3 cellular contexts compared by ENCODE assay signal in the genomic region with DNA sequence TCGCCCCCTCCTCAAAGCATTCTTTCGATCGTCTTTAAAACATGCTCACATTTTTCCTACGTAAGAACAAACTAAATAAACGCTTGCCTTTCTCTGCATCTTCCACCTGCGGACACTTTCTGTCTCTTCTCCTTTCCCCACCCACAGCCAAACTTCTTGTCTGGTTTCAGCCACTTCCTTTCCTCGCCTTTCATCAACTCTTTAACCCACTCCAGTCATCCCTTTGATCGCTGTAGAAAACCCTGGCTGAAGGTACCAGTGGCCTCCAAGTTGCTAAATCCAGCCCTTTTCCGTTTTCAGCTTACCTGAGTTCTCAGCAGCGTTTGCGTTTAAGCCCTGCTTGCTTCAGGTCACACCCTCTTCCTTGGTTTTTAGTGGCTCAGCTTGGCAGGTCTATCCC.
TF ChIP-seq lines count a peak whose summit lies in the region.

No MANE protein-coding gene starts in this region.

TF ChIP-seq in HCT116, 20 proteins besides CTCF, POLR2A, EP300 and RAD21 (continues in another document):
- TF ChIP-seq EZH2phosphoT487 (IDR thresholded peaks at IDR 0.05; ENCODE audit: borderline replicate concordance) (no peak), ZFX (IDR thresholded peaks at IDR 0.05) (no peak), ZBTB33 (IDR thresholded peaks at IDR 0.05; ENCODE audit: extremely low read depth, insufficient replicate concordance, low read length) (no peak), TCF7L2 (IDR thresholded peaks at IDR 0.05; ENCODE audit: borderline replicate concordance, extremely low read depth, insufficient read depth, insufficient read length) (no peak), POLR2AphosphoS5 (IDR thresholded peaks at IDR 0.05; ENCODE audit: low read depth, low read length) (no peak), CBX3 (IDR thresholded peaks at IDR 0.05; ENCODE audit: low read depth) (no peak), JUND (IDR thresholded peaks at IDR 0.05) (no peak), SRF (IDR thresholded peaks at IDR 0.05; ENCODE audit: low read depth) (no peak), CEBPB (IDR thresholded peaks at IDR 0.05; ENCODE audit: low read depth) (no peak), YY1 (IDR thresholded peaks at IDR 0.05; ENCODE audit: extremely low read depth, insufficient replicate concordance, low read depth, low read length) (no peak), SIN3A (IDR thresholded peaks at IDR 0.05; ENCODE audit: low read depth) (no peak), ATF3 (IDR thresholded peaks at IDR 0.05) (no peak), FOSL1 (IDR thresholded peaks at IDR 0.05; ENCODE audit: low read depth) (no peak)
- TF ChIP-seq, protein P1, sequence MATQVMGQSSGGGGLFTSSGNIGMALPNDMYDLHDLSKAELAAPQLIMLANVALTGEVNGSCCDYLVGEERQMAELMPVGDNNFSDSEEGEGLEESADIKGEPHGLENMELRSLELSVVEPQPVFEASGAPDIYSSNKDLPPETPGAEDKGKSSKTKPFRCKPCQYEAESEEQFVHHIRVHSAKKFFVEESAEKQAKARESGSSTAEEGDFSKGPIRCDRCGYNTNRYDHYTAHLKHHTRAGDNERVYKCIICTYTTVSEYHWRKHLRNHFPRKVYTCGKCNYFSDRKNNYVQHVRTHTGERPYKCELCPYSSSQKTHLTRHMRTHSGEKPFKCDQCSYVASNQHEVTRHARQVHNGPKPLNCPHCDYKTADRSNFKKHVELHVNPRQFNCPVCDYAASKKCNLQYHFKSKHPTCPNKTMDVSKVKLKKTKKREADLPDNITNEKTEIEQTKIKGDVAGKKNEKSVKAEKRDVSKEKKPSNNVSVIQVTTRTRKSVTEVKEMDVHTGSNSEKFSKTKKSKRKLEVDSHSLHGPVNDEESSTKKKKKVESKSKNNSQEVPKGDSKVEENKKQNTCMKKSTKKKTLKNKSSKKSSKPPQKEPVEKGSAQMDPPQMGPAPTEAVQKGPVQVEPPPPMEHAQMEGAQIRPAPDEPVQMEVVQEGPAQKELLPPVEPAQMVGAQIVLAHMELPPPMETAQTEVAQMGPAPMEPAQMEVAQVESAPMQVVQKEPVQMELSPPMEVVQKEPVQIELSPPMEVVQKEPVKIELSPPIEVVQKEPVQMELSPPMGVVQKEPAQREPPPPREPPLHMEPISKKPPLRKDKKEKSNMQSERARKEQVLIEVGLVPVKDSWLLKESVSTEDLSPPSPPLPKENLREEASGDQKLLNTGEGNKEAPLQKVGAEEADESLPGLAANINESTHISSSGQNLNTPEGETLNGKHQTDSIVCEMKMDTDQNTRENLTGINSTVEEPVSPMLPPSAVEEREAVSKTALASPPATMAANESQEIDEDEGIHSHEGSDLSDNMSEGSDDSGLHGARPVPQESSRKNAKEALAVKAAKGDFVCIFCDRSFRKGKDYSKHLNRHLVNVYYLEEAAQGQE (IDR thresholded peaks at IDR 0.05; ENCODE audit: low read depth) = no peak
- TF ChIP-seq, protein P2, sequence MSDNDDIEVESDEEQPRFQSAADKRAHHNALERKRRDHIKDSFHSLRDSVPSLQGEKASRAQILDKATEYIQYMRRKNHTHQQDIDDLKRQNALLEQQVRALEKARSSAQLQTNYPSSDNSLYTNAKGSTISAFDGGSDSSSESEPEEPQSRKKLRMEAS (IDR thresholded peaks at IDR 0.05) = no peak

TF ChIP-seq in SK-N-SH treated with all-trans-retinoic acid at 6 μM for 48 hours, 23 proteins besides CTCF, POLR2A, EP300 and RAD21:
- no peak for TF ChIP-seq CSRNP3 (CRISPR knock-in tag; IDR thresholded peaks at IDR 0.05)
- TF ChIP-seq CREB5 (CRISPR knock-in tag; IDR thresholded peaks at IDR 0.05; ENCODE audit: low read depth) = no peak
- TF ChIP-seq BACH2 (CRISPR knock-in tag; IDR thresholded peaks at IDR 0.05; ENCODE audit: borderline replicate concordance) = no peak
- TF ChIP-seq ZNF565 (CRISPR knock-in tag; conservative IDR thresholded peaks at IDR 0.05; ENCODE audit: low read depth) = no peak
- TF ChIP-seq ZNF8 (CRISPR knock-in tag; IDR thresholded peaks at IDR 0.05) = no peak
- TF ChIP-seq, protein P3, sequence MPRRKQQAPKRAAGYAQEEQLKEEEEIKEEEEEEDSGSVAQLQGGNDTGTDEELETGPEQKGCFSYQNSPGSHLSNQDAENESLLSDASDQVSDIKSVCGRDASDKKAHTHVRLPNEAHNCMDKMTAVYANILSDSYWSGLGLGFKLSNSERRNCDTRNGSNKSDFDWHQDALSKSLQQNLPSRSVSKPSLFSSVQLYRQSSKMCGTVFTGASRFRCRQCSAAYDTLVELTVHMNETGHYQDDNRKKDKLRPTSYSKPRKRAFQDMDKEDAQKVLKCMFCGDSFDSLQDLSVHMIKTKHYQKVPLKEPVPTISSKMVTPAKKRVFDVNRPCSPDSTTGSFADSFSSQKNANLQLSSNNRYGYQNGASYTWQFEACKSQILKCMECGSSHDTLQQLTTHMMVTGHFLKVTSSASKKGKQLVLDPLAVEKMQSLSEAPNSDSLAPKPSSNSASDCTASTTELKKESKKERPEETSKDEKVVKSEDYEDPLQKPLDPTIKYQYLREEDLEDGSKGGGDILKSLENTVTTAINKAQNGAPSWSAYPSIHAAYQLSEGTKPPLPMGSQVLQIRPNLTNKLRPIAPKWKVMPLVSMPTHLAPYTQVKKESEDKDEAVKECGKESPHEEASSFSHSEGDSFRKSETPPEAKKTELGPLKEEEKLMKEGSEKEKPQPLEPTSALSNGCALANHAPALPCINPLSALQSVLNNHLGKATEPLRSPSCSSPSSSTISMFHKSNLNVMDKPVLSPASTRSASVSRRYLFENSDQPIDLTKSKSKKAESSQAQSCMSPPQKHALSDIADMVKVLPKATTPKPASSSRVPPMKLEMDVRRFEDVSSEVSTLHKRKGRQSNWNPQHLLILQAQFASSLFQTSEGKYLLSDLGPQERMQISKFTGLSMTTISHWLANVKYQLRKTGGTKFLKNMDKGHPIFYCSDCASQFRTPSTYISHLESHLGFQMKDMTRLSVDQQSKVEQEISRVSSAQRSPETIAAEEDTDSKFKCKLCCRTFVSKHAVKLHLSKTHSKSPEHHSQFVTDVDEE (CRISPR knock-in tag; IDR thresholded peaks at IDR 0.05) = no peak
- TF ChIP-seq TOX (CRISPR knock-in tag; IDR thresholded peaks at IDR 0.05; ENCODE audit: borderline replicate concordance) = no peak
- no peak for TF ChIP-seq TCF4 (CRISPR knock-in tag; IDR thresholded peaks at IDR 0.05; ENCODE audit: borderline replicate concordance)
TF ChIP-seq in SK-N-SH treated with all-trans-retinoic acid at 6 μM for 48 hours: peak in this region for 0.

TF ChIP-seq in H1, 55 proteins besides CTCF, POLR2A, EP300 and RAD21:
- TF ChIP-seq RBBP5 (IDR thresholded peaks at IDR 0.05; ENCODE audit: borderline replicate concordance, low read depth, low read length) (no peak), CREB1 (IDR thresholded peaks at IDR 0.05) (no peak), RFX5 (IDR thresholded peaks at IDR 0.05; ENCODE audit: borderline replicate concordance, low read depth, low read length) (no peak), BRCA1 (IDR thresholded peaks at IDR 0.05; ENCODE audit: low read depth, low read length) (no peak), GTF2F1 (IDR thresholded peaks at IDR 0.05; ENCODE audit: borderline replicate concordance, low read depth, low read length) (no peak), SP1 (IDR thresholded peaks at IDR 0.05; ENCODE audit: low read depth, low read length) (no peak), KDM4A (IDR thresholded peaks at IDR 0.05; ENCODE audit: low read depth, low read length, severe bottlenecking) (no peak), TCF12 (IDR thresholded peaks at IDR 0.05; ENCODE audit: low read depth, low read length) (no peak), NRF1 (IDR thresholded peaks at IDR 0.05; ENCODE audit: low read depth, low read length) (no peak), CEBPB (IDR thresholded peaks at IDR 0.05; ENCODE audit: low read depth, low read length) (no peak), MAFK (IDR thresholded peaks at IDR 0.05; ENCODE audit: low read depth, low read length) (no peak), RXRA (IDR thresholded peaks at IDR 0.05; ENCODE audit: insufficient read depth, low read depth, low read length) (no peak), JUND (IDR thresholded peaks at IDR 0.05; ENCODE audit: low read length) (no peak), RNF2 (IDR thresholded peaks at IDR 0.05; ENCODE audit: borderline replicate concordance, low read depth, low read length, missing control alignments, poor library complexity, severe bottlenecking) (no peak), SIN3A (conservative IDR thresholded peaks at IDR 0.05 in 1 of 2, IDR thresholded peaks at IDR 0.05 in 1 of 2; ENCODE audit: low read depth in 1 of 2, low read length in 2 of 2) (no peak), POU5F1 (IDR thresholded peaks at IDR 0.05; ENCODE audit: low read depth, low read length) (no peak), HDAC6 (IDR thresholded peaks at IDR 0.05; ENCODE audit: low read depth, low read length) (no peak), EGR1 (IDR thresholded peaks at IDR 0.05; ENCODE audit: borderline replicate concordance, low read depth, low read length) (no peak), BCL11A (IDR thresholded peaks at IDR 0.05; ENCODE audit: low read depth in 2 of 2, low read length in 2 of 2) (no peak)
- TF ChIP-seq, protein P2 (IDR thresholded peaks at IDR 0.05) = no peak
